Comparison of ENCODE assay signal across 20 cellular contexts in the genomic region with DNA sequence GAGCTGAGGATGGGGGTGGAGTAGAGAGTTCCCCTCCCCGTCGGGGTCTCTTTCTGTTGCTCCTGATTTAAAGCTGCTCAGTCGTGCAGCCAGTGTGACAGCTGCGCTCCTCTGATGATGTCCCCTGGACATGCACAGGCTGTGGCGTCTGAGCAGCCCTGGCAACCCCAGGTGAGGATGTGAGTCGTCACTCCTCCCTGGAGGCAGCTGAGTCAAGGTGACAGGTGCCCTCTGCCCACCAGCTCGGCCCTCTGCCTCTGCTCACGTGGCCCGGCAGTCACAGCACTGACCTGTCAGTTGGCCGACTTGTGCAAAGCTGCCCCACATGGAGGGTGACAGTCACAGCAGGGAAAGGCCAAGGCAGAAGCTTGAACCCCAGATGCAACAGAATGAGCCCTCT. TPM values are rescaled to one million over a fixed set of nuclear protein-coding genes. Genes with fewer than 3 reads are reported as not detected.
A peak's percentile ranks its signal among the peaks of the same experiment; 100 is the strongest.
DNase-seq lines count a peak whose midpoint lies in the region; FAIRE-seq and TF ChIP-seq lines count a peak whose summit lies in the region.
"Had no signal": no experiment of that assay in that cellular context is flagged by ENCODE, and none has a peak within 500 bp of the region (broad histone marks: within the 10 kb centered on the region; RNA-seq: fewer than 3 reads in every experiment).

No MANE protein-coding gene starts in this region.

- H3K27me3 ChIP-seq in endodermal cell (ENCODE audit: control insufficient read depth, insufficient read depth, low read length, poor library complexity, severe bottlenecking) (no peaks in the 10 kb centered on the region), hepatocyte (no peaks in the 10 kb centered on the region)
- H3K27me3 ChIP-seq in CD4-positive, alpha-beta memory T cell (ENCODE audit: insufficient read depth, low read length), result no peaks in the 10 kb centered on the region
- H3K27me3 ChIP-seq: SJCRH30 had no signal

- FAIRE-seq in frontal cortex (lab: Jason Lieb, UNC), result no peak
- FAIRE-seq: A549, D721Med had no signal

- POLR2A ChIA-PET in activated CD4-positive, alpha-beta memory T cell treated with anti-CD3 and anti-CD28 coated beads, Interleukin-2, amount 10 ng/mL, durations not matched to agents 7 days and 5 days (lab: Charles Lee), result no interaction called here
- POLR2A ChIA-PET in activated CD4-positive, alpha-beta memory T cell treated with anti-CD3 and anti-CD28 coated beads for 36 hours (lab: Charles Lee), result no interaction called here
- POLR2A ChIA-PET in CD4-positive, alpha-beta memory T cell (lab: Charles Lee; ENCODE audit: partially characterized antibody), result no interaction called here

- no peak overlapping the region for H3K27ac Mint-ChIP-seq in activated CD4-positive, alpha-beta memory T cell treated with anti-CD3 and anti-CD28 coated beads, Interleukin-2, amount 10 ng/mL, durations not matched to agents 7 days and 5 days
- no peak overlapping the region for H3K27ac Mint-ChIP-seq in activated CD4-positive, alpha-beta memory T cell treated with anti-CD3 and anti-CD28 coated beads for 36 hours
- H3K27ac Mint-ChIP-seq in endodermal cell, result no peak overlapping the region
- H3K27ac Mint-ChIP-seq in CD4-positive, alpha-beta memory T cell, result no peak overlapping the region
- H3K27ac Mint-ChIP-seq: CD8-positive, alpha-beta memory T cell had no signal

- peaks cover 15% of the 10 kb centered on the region for H3K9me3 Mint-ChIP-seq in activated CD4-positive, alpha-beta memory T cell treated with anti-CD3 and anti-CD28 coated beads, Interleukin-2, amount 10 ng/mL, durations not matched to agents 7 days and 5 days
- peaks cover 12% of the 10 kb centered on the region for H3K9me3 Mint-ChIP-seq in activated CD4-positive, alpha-beta memory T cell treated with anti-CD3 and anti-CD28 coated beads for 36 hours
- peaks cover 9% of the 10 kb centered on the region for H3K9me3 Mint-ChIP-seq in endodermal cell
- H3K9me3 Mint-ChIP-seq in CD4-positive, alpha-beta memory T cell, result peaks cover 0 to 17% (median 13%) of the 10 kb centered on the region in 8 donors

- H3K4me1 ChIP-seq in endodermal cell (ENCODE audit: control insufficient read depth, insufficient read depth, low read length) (no peaks in the 10 kb centered on the region), hepatocyte (ENCODE audit: insufficient read depth) (peaks cover 5% of the 10 kb centered on the region)
- H3K4me1 ChIP-seq in CD4-positive, alpha-beta memory T cell (ENCODE audit: insufficient read depth, low read length), result no peaks in the 10 kb centered on the region
- H3K4me1 ChIP-seq: A549, SJCRH30 had no signal

- no peak overlapping the region for H3K27ac ChIP-seq in endodermal cell (ENCODE audit: low read depth, low read length)
- no peak overlapping the region for H3K27ac ChIP-seq in hepatocyte
- no peak overlapping the region for H3K27ac ChIP-seq in CD4-positive, alpha-beta memory T cell (ENCODE audit: low read depth, low read length)
- H3K27ac ChIP-seq: A549, SJCRH30 had no signal

- H3K9me3 ChIP-seq in endodermal cell (ENCODE audit: control insufficient read depth, low read length), result peaks cover 16% of the 10 kb centered on the region
- peaks cover 4% of the 10 kb centered on the region for H3K9me3 ChIP-seq in hepatocyte (ENCODE audit: low read depth)
- peaks cover 0 to 4% of the 10 kb centered on the region in 2 donors for H3K9me3 ChIP-seq in CD4-positive, alpha-beta memory T cell (ENCODE audit: control insufficient read depth in 1 of 2, low read length in 2 of 2)
- H3K9me3 ChIP-seq: SJCRH30 had no signal

- H3K36me3 ChIP-seq in endodermal cell (ENCODE audit: control insufficient read depth, insufficient read depth, low read length), result no peaks in the 10 kb centered on the region
- H3K36me3 ChIP-seq in hepatocyte (replicated peaks; ENCODE audit: insufficient read depth, low read depth), result no peaks in the 10 kb centered on the region
- H3K36me3 ChIP-seq in CD4-positive, alpha-beta memory T cell (ENCODE audit: insufficient read depth, low read length), result no peaks in the 10 kb centered on the region
- H3K36me3 ChIP-seq: SJCRH30 had no signal

- H3K4me3 ChIP-seq in endodermal cell (ENCODE audit: low read length) (no peak overlapping the region), hepatocyte (no peak overlapping the region)
- no peak overlapping the region for H3K4me3 ChIP-seq in CD4-positive, alpha-beta memory T cell (ENCODE audit: low read length in 2 of 2)
- H3K4me3 ChIP-seq: A549, SJCRH30 had no signal

- no peak overlapping the region for H3K4me3 Mint-ChIP-seq in activated CD4-positive, alpha-beta memory T cell treated with anti-CD3 and anti-CD28 coated beads, Interleukin-2, amount 10 ng/mL, durations not matched to agents 7 days and 5 days
- no peak overlapping the region for H3K4me3 Mint-ChIP-seq in activated CD4-positive, alpha-beta memory T cell treated with anti-CD3 and anti-CD28 coated beads for 36 hours
- no peak overlapping the region for H3K4me3 Mint-ChIP-seq in endodermal cell
- no peak overlapping the region for H3K4me3 Mint-ChIP-seq in CD4-positive, alpha-beta memory T cell
- H3K4me3 Mint-ChIP-seq: CD8-positive, alpha-beta memory T cell had no signal

- H3K4me1 Mint-ChIP-seq in activated CD4-positive, alpha-beta memory T cell treated with anti-CD3 and anti-CD28 coated beads, Interleukin-2, amount 10 ng/mL, durations not matched to agents 7 days and 5 days, result no peaks in the 10 kb centered on the region
- H3K4me1 Mint-ChIP-seq in activated CD4-positive, alpha-beta memory T cell treated with anti-CD3 and anti-CD28 coated beads for 36 hours (ENCODE audit: low read depth), result peaks cover 3% of the 10 kb centered on the region
- H3K4me1 Mint-ChIP-seq in endodermal cell, result peaks cover 6% of the 10 kb centered on the region
- peaks cover 0 to 4% (median 2%) of the 10 kb centered on the region in 4 donors for H3K4me1 Mint-ChIP-seq in CD4-positive, alpha-beta memory T cell

- H4K20me1 ChIP-seq in hepatocyte (ENCODE audit: insufficient read depth, poor library complexity, severe bottlenecking), result no peaks in the 10 kb centered on the region

- WGBS in endodermal cell (ENCODE audit: insufficient coverage in 1 of 2, insufficient read length in 1 of 2), 2 experiments, result 85 to 90% methylated on average over 2 to 10 of the region's 10 CpGs
- WGBS in hepatocyte (ENCODE audit: low lambda C conversion rate, missing lambda C conversion rate), result 76% methylated on average over 10 of the region's 10 CpGs

- DNase-seq in activated CD4-positive, alpha-beta memory T cell treated with anti-CD3 and anti-CD28 coated beads, Interleukin-2, amount 10 ng/mL, durations not matched to agents 7 days and 5 days, result peak; percentile 11
- no peak for DNase-seq in activated CD4-positive, alpha-beta memory T cell treated with anti-CD3 and anti-CD28 coated beads for 36 hours
- DNase-seq in endodermal cell (peak; percentile 36), mesenteric fat pad (ENCODE audit: low spot score) (peak; percentile 83), hepatocyte (ENCODE audit: low spot score) (no peak), frontal cortex (ENCODE audit: low spot score in 2 of 2) (no peak)
- DNase-seq in CD4-positive, alpha-beta memory T cell, result no peak
- DNase-seq: CD8-positive, alpha-beta memory T cell; DND-41; NCI-H2029; NCI-H345; NCI-H524 treated with DMSO at 0.1 percent for 48 hours had no signal

- H3K4me2 ChIP-seq in hepatocyte, result no peak overlapping the region
- H3K4me2 ChIP-seq: A549 had no signal

- no peaks in the 10 kb centered on the region for H3K36me3 Mint-ChIP-seq in activated CD4-positive, alpha-beta memory T cell treated with anti-CD3 and anti-CD28 coated beads, Interleukin-2, amount 10 ng/mL, durations not matched to agents 7 days and 5 days (ENCODE audit: low read depth)
- H3K36me3 Mint-ChIP-seq in activated CD4-positive, alpha-beta memory T cell treated with anti-CD3 and anti-CD28 coated beads for 36 hours, result peaks cover 2% of the 10 kb centered on the region
- no peaks in the 10 kb centered on the region for H3K36me3 Mint-ChIP-seq in endodermal cell (ENCODE audit: low read depth)
- no peaks in the 10 kb centered on the region for H3K36me3 Mint-ChIP-seq in CD4-positive, alpha-beta memory T cell

- no peaks in the 10 kb centered on the region for H3K9me2 ChIP-seq in hepatocyte (replicated peaks; ENCODE audit: insufficient read depth)

- CTCF ChIA-PET in activated CD4-positive, alpha-beta memory T cell treated with anti-CD3 and anti-CD28 coated beads, Interleukin-2, amount 10 ng/mL, durations not matched to agents 7 days and 5 days (lab: Charles Lee), result no interaction called here
- CTCF ChIA-PET in activated CD4-positive, alpha-beta memory T cell treated with anti-CD3 and anti-CD28 coated beads for 36 hours (lab: Charles Lee), result no interaction called here
- CTCF ChIA-PET in CD4-positive, alpha-beta memory T cell (lab: Charles Lee; ENCODE audit: partially characterized antibody), result no interaction called here

- no peaks in the 10 kb centered on the region for H3K79me2 ChIP-seq in hepatocyte

- no peak overlapping the region for H2AFZ ChIP-seq in hepatocyte

- intact Hi-C loops in activated CD4-positive, alpha-beta memory T cell treated with anti-CD3 and anti-CD28 coated beads for 36 hours (cut with micrococcal nuclease), result no loop called here
- intact Hi-C loops in CD4-positive, alpha-beta memory T cell (cut with micrococcal nuclease), result no loop called here

- no peak overlapping the region for H3K9ac ChIP-seq in endodermal cell (ENCODE audit: extremely low read depth, low read length, poor library complexity, severe bottlenecking)

- no peak for TF ChIP-seq CTCF in endodermal cell (conservative IDR thresholded peaks at IDR 0.05)
- TF ChIP-seq CTCF in hepatocyte (IDR thresholded peaks at IDR 0.05; ENCODE audit: poor library complexity), result no peak

- H3K27me3 Mint-ChIP-seq in activated CD4-positive, alpha-beta memory T cell treated with anti-CD3 and anti-CD28 coated beads, Interleukin-2, amount 10 ng/mL, durations not matched to agents 7 days and 5 days, result peaks cover 22% of the 10 kb centered on the region
- peaks cover 4% of the 10 kb centered on the region for H3K27me3 Mint-ChIP-seq in activated CD4-positive, alpha-beta memory T cell treated with anti-CD3 and anti-CD28 coated beads for 36 hours
- peaks cover 4% of the 10 kb centered on the region for H3K27me3 Mint-ChIP-seq in endodermal cell (ENCODE audit: insufficient read depth)
- H3K27me3 Mint-ChIP-seq in CD4-positive, alpha-beta memory T cell, result peaks cover 4 to 14% of the 10 kb centered on the region in 2 donors

RNA-seq across cellular contexts. Expression of gene ANXA8, which starts 33.9 kb away (rescaled TPM):
- total RNA-seq in activated CD4-positive, alpha-beta memory T cell treated with anti-CD3 and anti-CD28 coated beads, Interleukin-2, amount 10 ng/mL, durations not matched to agents 7 days and 5 days, result 1 to 10 TPM in 1 of 2 experiments, under 1 TPM in 1; 0.78 to 1.2 TPM
- total RNA-seq in activated CD4-positive, alpha-beta memory T cell treated with anti-CD3 and anti-CD28 coated beads for 36 hours, result not detected
- under 1 TPM; 0.33 to 0.37 TPM for total RNA-seq in endodermal cell
- polyA plus RNA-seq in endodermal cell (2013, experiment 1 of 2), result not detected
- not detected for polyA plus RNA-seq in endodermal cell (2013, experiment 2 of 2)
- not detected for total RNA-seq in mesenteric fat pad
- 60.4 and 87.6 TPM in 2 replicates for total RNA-seq in hepatocyte
- 213 and 296 TPM in 2 replicates for polyA plus RNA-seq in hepatocyte
- not detected for total RNA-seq in frontal cortex
- total RNA-seq in CD4-positive, alpha-beta memory T cell, result not detected
- polyA plus RNA-seq in CD4-positive, alpha-beta memory T cell, result not detected
- total RNA-seq: CD8-positive, alpha-beta memory T cell; G401; HT-29; SJCRH30 had no signal
- polyA plus RNA-seq: CD8-positive, alpha-beta memory T cell had no signal

RNA-seq across cellular contexts. Expression of gene FAM25G, which starts 41.5 kb away (rescaled TPM):
- not detected for total RNA-seq in activated CD4-positive, alpha-beta memory T cell treated with anti-CD3 and anti-CD28 coated beads, Interleukin-2, amount 10 ng/mL, durations not matched to agents 7 days and 5 days
- not detected for total RNA-seq in activated CD4-positive, alpha-beta memory T cell treated with anti-CD3 and anti-CD28 coated beads for 36 hours
- total RNA-seq in endodermal cell, result not detected
- not detected for polyA plus RNA-seq in endodermal cell (2013, experiment 1 of 2)
- polyA plus RNA-seq in endodermal cell (2013, experiment 2 of 2), result not detected
- not detected for total RNA-seq in mesenteric fat pad
- total RNA-seq in hepatocyte, result not detected in 2 replicates
- polyA plus RNA-seq in hepatocyte, result 0.57 TPM in 1 of 2 replicates, not detected in the other
- not detected for total RNA-seq in frontal cortex
- not detected for total RNA-seq in CD4-positive, alpha-beta memory T cell
- not detected for polyA plus RNA-seq in CD4-positive, alpha-beta memory T cell
- total RNA-seq: CD8-positive, alpha-beta memory T cell; G401; H4; HT-29; M059J had no signal
- polyA plus RNA-seq: A549; BJ; CD8-positive, alpha-beta memory T cell had no signal

Comparison
In these comparisons a context has a peak if more than half of its experiments do, and no peak if none do; other contexts are left out.
1. DNase-seq: peak in activated CD4-positive, alpha-beta memory T cell treated with anti-CD3 and anti-CD28 coated beads, Interleukin-2, amount 10 ng/mL, durations not matched to agents 7 days and 5 days (single experiment), endodermal cell (single experiment) and mesenteric fat pad (single experiment); none in activated CD4-positive, alpha-beta memory T cell treated with anti-CD3 and anti-CD28 coated beads for 36 hours (single experiment), hepatocyte (single experiment), frontal cortex (0 of 2) and CD4-positive, alpha-beta memory T cell (0 of 5).
2. RNA of gene ANXA8, which starts 33.9 kb away (total RNA-seq): 60.4 to 87.6 TPM in hepatocyte; 0.78 to 1.2 TPM in activated CD4-positive, alpha-beta memory T cell treated with anti-CD3 and anti-CD28 coated beads, Interleukin-2, amount 10 ng/mL, durations not matched to agents 7 days and 5 days, 0.33 to 0.37 TPM in endodermal cell, not detected in CD4-positive, alpha-beta memory T cell, not detected in mesenteric fat pad (single experiment), not detected in activated CD4-positive, alpha-beta memory T cell treated with anti-CD3 and anti-CD28 coated beads for 36 hours and not detected in frontal cortex (single experiment); every median in the first group is over 10 times any median in the second.